Comparison of ENCODE assay signal across 26 cellular contexts in the genomic region with DNA sequence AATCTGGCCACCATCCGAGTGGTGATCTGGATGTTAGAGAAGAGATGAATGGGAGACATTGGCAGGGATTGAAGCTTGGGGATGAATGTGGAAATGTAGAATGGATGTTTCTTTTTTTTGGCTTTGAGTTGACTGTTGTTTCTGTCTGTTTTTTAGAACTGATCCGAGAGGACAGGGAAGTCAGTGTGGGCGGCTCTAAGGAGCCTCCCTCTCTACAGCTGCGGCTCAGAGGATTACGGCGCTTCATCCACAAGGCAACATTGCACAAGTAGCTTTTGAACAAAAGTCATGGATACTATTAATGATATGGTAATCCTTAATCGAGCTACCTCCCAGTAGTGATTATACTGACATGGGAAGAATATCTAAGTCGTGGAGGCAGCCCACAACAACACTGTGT. TPM values are rescaled to one million over a fixed set of nuclear protein-coding genes. Genes with fewer than 3 reads are reported as not detected.
"Had no signal": no experiment of that assay in that cellular context is flagged by ENCODE, and none has a peak within 500 bp of the region (broad histone marks: within the 10 kb centered on the region; RNA-seq: fewer than 3 reads in every experiment).

No MANE protein-coding gene starts in this region.

- H3K27ac ChIP-seq: epithelial cell of prostate, foreskin keratinocyte, hepatocyte, right lobe of liver, tibial artery had no signal

- ATAC-seq: activated CD4-positive, CD25-positive, alpha-beta regulatory T cell treated with anti-CD3 and anti-CD28 coated beads, Interleukin-2, amount 50 U/mL, for 24 hours; activated CD8-positive, alpha-beta memory T cell treated with anti-CD3 and anti-CD28 coated beads, Interleukin-2, amount 10 ng/mL, durations not matched to agents 7 days and 5 days; foreskin keratinocyte; mucosa of descending colon; right lobe of liver; stimulated activated effector memory CD8-positive, alpha-beta T cell treated with anti-CD3 and anti-CD28 coated beads, Interleukin-12 subunit alpha, Interleukin-12 subunit beta, amount 100 ng/mL, for 72 hours; stimulated activated naive CD8-positive, alpha-beta T cell treated with anti-CD3 and anti-CD28 coated beads, Interleukin-15, amount 100 ng/mL, for 72 hours had no signal

- H3K36me3 Mint-ChIP-seq: activated CD8-positive, alpha-beta memory T cell treated with anti-CD3 and anti-CD28 coated beads, Interleukin-2, amount 10 ng/mL, durations not matched to agents 7 days and 5 days; activated naive CD4-positive, alpha-beta T cell treated with anti-CD3 and anti-CD28 coated beads, Interleukin-2, amount 10 ng/mL, durations not matched to agents 7 days and 5 days; immature natural killer cell; stimulated activated effector memory CD8-positive, alpha-beta T cell treated with anti-CD3 and anti-CD28 coated beads, Interleukin-12 subunit alpha, Interleukin-12 subunit beta, amount 100 ng/mL, for 72 hours had no signal

- H3K9me3 Mint-ChIP-seq: activated CD4-positive, alpha-beta memory T cell treated with anti-CD3 and anti-CD28 coated beads, Interleukin-2, amount 10 ng/mL, durations not matched to agents 7 days and 5 days; activated CD4-positive, alpha-beta T cell treated with anti-CD3 and anti-CD28 coated beads, Interleukin-2, amount 10 ng/mL, durations not matched to agents 24 days and 14 days; activated naive CD4-positive, alpha-beta T cell treated with anti-CD3 and anti-CD28 coated beads, Interleukin-2, amount 10 ng/mL, durations not matched to agents 7 days and 5 days; stimulated activated effector memory CD8-positive, alpha-beta T cell treated with anti-CD3 and anti-CD28 coated beads, Interleukin-12 subunit alpha, Interleukin-12 subunit beta, amount 100 ng/mL, for 72 hours; stimulated activated naive CD8-positive, alpha-beta T cell treated with anti-CD3 and anti-CD28 coated beads, Interleukin-15, amount 100 ng/mL, for 72 hours had no signal

- H2AFZ ChIP-seq: hepatocyte had no signal

- H3K4me1 Mint-ChIP-seq: activated CD4-positive, alpha-beta memory T cell treated with anti-CD3 and anti-CD28 coated beads, Interleukin-2, amount 10 ng/mL, durations not matched to agents 7 days and 5 days; activated CD4-positive, alpha-beta T cell treated with anti-CD3 and anti-CD28 coated beads, Interleukin-2, amount 10 ng/mL, durations not matched to agents 24 days and 14 days; activated CD8-positive, alpha-beta memory T cell treated with anti-CD3 and anti-CD28 coated beads, Interleukin-2, amount 10 ng/mL, durations not matched to agents 7 days and 5 days; activated naive CD4-positive, alpha-beta T cell treated with anti-CD3 and anti-CD28 coated beads, Interleukin-2, amount 10 ng/mL, durations not matched to agents 7 days and 5 days; immature natural killer cell; stimulated activated effector memory CD8-positive, alpha-beta T cell treated with anti-CD3 and anti-CD28 coated beads, Interleukin-12 subunit alpha, Interleukin-12 subunit beta, amount 100 ng/mL, for 72 hours; stimulated activated naive CD8-positive, alpha-beta T cell treated with anti-CD3 and anti-CD28 coated beads, Interleukin-15, amount 100 ng/mL, for 72 hours had no signal

- H3K36me3 ChIP-seq: ovary, right lobe of liver, tibial artery had no signal

- H3K79me2 ChIP-seq: hepatocyte had no signal

- H3K4me3 ChIP-seq: hepatocyte, mucosa of descending colon, ovary, right lobe of liver, tibial artery had no signal

- FAIRE-seq: small intestine had no signal

- H3K4me3 Mint-ChIP-seq: activated CD4-positive, alpha-beta memory T cell treated with anti-CD3 and anti-CD28 coated beads, Interleukin-2, amount 10 ng/mL, durations not matched to agents 7 days and 5 days; activated CD4-positive, alpha-beta T cell treated with anti-CD3 and anti-CD28 coated beads, Interleukin-2, amount 10 ng/mL, durations not matched to agents 24 days and 14 days; activated CD8-positive, alpha-beta memory T cell treated with anti-CD3 and anti-CD28 coated beads, Interleukin-2, amount 10 ng/mL, durations not matched to agents 7 days and 5 days; activated naive CD4-positive, alpha-beta T cell treated with anti-CD3 and anti-CD28 coated beads, Interleukin-2, amount 10 ng/mL, durations not matched to agents 7 days and 5 days; immature natural killer cell; stimulated activated effector memory CD8-positive, alpha-beta T cell treated with anti-CD3 and anti-CD28 coated beads, Interleukin-12 subunit alpha, Interleukin-12 subunit beta, amount 100 ng/mL, for 72 hours; stimulated activated naive CD8-positive, alpha-beta T cell treated with anti-CD3 and anti-CD28 coated beads, Interleukin-15, amount 100 ng/mL, for 72 hours had no signal

- H3K27me3 ChIP-seq: hepatocyte, ovary, right lobe of liver had no signal

- H3K4me1 ChIP-seq: foreskin keratinocyte had no signal

- H3K4me2 ChIP-seq: hepatocyte had no signal

- H3K9me3 ChIP-seq: mucosa of descending colon, ovary, right lobe of liver, tibial artery had no signal

- DNase-seq: activated CD4-positive, alpha-beta memory T cell treated with anti-CD3 and anti-CD28 coated beads, Interleukin-2, amount 10 ng/mL, durations not matched to agents 7 days and 5 days; activated CD4-positive, alpha-beta T cell treated with anti-CD3 and anti-CD28 coated beads, Interleukin-2, amount 10 ng/mL, durations not matched to agents 24 days and 14 days; activated CD8-positive, alpha-beta memory T cell treated with anti-CD3 and anti-CD28 coated beads, Interleukin-2, amount 10 ng/mL, durations not matched to agents 7 days and 5 days; activated effector memory CD4-positive, alpha-beta T cell treated with anti-CD3 and anti-CD28 coated beads, Interleukin-2, amount 50 U/mL, for 16 hours; activated naive CD4-positive, alpha-beta T cell treated with anti-CD3 and anti-CD28 coated beads, Interleukin-2, amount 10 ng/mL, durations not matched to agents 7 days and 5 days; activated T-cell treated with anti-CD3 and anti-CD28 coated beads for 4 hours; amygdala; foreskin keratinocyte; immature natural killer cell; mesenchymal stem cell; mucosa of descending colon; right lobe of liver; small intestine; stimulated activated CD4-positive, alpha-beta T cell treated with anti-CD3 and anti-CD28 coated beads, Interleukin-2, amount 100 ng/mL, for 24 hours; stimulated activated naive CD8-positive, alpha-beta T cell treated with anti-CD3 and anti-CD28 coated beads, Interleukin-15, amount 100 ng/mL, for 72 hours; tibial artery had no signal

- H3K27ac Mint-ChIP-seq: activated CD4-positive, alpha-beta memory T cell treated with anti-CD3 and anti-CD28 coated beads, Interleukin-2, amount 10 ng/mL, durations not matched to agents 7 days and 5 days; activated CD4-positive, alpha-beta T cell treated with anti-CD3 and anti-CD28 coated beads, Interleukin-2, amount 10 ng/mL, durations not matched to agents 24 days and 14 days; activated CD8-positive, alpha-beta memory T cell treated with anti-CD3 and anti-CD28 coated beads, Interleukin-2, amount 10 ng/mL, durations not matched to agents 7 days and 5 days; activated naive CD4-positive, alpha-beta T cell treated with anti-CD3 and anti-CD28 coated beads, Interleukin-2, amount 10 ng/mL, durations not matched to agents 7 days and 5 days; immature natural killer cell; stimulated activated effector memory CD8-positive, alpha-beta T cell treated with anti-CD3 and anti-CD28 coated beads, Interleukin-12 subunit alpha, Interleukin-12 subunit beta, amount 100 ng/mL, for 72 hours; stimulated activated naive CD8-positive, alpha-beta T cell treated with anti-CD3 and anti-CD28 coated beads, Interleukin-15, amount 100 ng/mL, for 72 hours had no signal

RNA-seq across cellular contexts. Expression of a gene that starts 53.1 kb away (rescaled TPM):
- total RNA-seq: activated CD4-positive, alpha-beta memory T cell treated with anti-CD3 and anti-CD28 coated beads, Interleukin-2, amount 10 ng/mL, durations not matched to agents 7 days and 5 days; activated CD4-positive, alpha-beta T cell treated with anti-CD3 and anti-CD28 coated beads, Interleukin-2, amount 10 ng/mL, durations not matched to agents 24 days and 14 days; activated CD8-positive, alpha-beta memory T cell treated with anti-CD3 and anti-CD28 coated beads, Interleukin-2, amount 10 ng/mL, durations not matched to agents 7 days and 5 days; cerebellum; foreskin keratinocyte; glomerular endothelial cell; hepatocyte; mucosa of descending colon; ovary; pulmonary artery endothelial cell; right lobe of liver; T-helper 2 cell treated with Interferon-gamma antibody and Interleukin-4, amounts not matched to agents 100 ng/mL and 5 ng/mL, for 36 hours; urinary bladder had no signal
- polyA plus RNA-seq: foreskin keratinocyte, hepatocyte, immature natural killer cell, ovary, small intestine, urinary bladder had no signal
